ENCODE assay signal across 8 cellular contexts in the genomic region with DNA sequence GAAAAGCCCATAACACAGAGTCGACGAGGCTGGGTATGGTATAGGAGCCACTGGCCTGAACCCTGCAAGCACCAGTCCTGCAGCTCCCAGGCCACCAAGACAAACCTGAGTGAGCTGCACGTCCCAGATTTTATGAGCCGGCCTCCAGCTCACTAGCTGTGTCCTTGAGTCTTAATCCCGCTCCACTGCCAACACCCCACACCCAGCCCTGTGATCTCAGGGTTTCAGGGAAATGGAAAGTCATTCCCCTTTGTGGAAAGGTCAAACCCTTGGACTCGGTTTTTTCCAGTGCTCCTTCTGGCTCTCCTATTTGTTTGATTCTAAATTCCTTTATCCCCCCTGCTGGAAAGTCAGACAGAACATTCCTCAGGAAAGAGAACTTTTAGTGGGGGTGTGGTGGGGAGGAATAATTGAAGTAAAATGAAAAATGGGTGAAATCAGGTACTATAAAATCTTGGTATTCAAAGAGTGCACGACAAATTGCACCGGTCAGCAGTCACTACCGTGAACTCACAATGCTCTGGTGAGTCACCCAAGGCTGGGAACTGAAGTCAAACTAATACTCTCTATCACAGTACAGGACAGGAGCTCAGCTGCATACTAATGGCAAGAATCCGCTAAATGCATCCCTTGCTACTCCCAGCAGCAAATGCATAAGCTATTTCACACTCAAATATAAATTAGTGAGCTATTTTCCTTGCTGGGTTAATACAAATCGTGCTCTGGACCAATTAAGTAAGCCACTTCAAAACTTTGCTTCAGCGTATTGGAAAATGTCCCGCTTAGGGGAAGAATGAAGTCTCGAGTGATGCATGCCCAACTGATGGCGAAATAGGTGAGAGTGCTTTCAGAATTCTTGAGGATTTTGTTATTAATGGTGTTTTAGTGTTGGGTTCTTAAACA. TPM values are rescaled to one million over a fixed set of nuclear protein-coding genes. Genes with fewer than 3 reads are reported as not detected.
DNase-seq lines count a peak whose midpoint lies in the region; ATAC-seq and TF ChIP-seq lines count a peak whose summit lies in the region.
"Had no signal": no experiment of that assay in that cellular context is flagged by ENCODE, and none has a peak within 500 bp of the region (broad histone marks: within the 10 kb centered on the region; RNA-seq: fewer than 3 reads in every experiment).

No MANE protein-coding gene starts in this region.

- no peak overlapping the region for H3K4me3 ChIP-seq in breast epithelium
- H3K4me3 ChIP-seq in lower lobe of right lung = peak overlapping the region; percentile 6
- H3K4me3 ChIP-seq in upper lobe of left lung = no peak overlapping the region

- intact Hi-C loops in breast epithelium (cut with DNase I; ENCODE audit: low total_unique reads) (no loop called here), lower lobe of right lung (cut with DNase I) (no loop called here)

- DNase-seq in M059J (ENCODE audit: low read depth) (peak; percentile 94), breast epithelium (ENCODE audit: low spot score in 2 of 2) (no peak), lower lobe of right lung (no peak), upper lobe of left lung (peak in 1 of 2 donors; percentile 86), Kasumi-1 (lab: John Stamatoyannopoulos, UW) (no peak)
- DNase-seq in stimulated activated effector memory CD8-positive, alpha-beta T cell treated with anti-CD3 and anti-CD28 coated beads, Interleukin-12 subunit alpha, Interleukin-12 subunit beta, amount 100 ng/mL, for 72 hours (ENCODE audit: low spot score in 2 of 2) = no peak
- DNase-seq: NCI-H1092 had no signal

- TF ChIP-seq CTCF in breast epithelium (IDR thresholded peaks at IDR 0.05) = no peak
- TF ChIP-seq CTCF in lower lobe of right lung (IDR thresholded peaks at IDR 0.05) = no peak
- TF ChIP-seq CTCF in upper lobe of left lung (IDR thresholded peaks at IDR 0.05) = no peak

- TF ChIP-seq POLR2A in breast epithelium (IDR thresholded peaks at IDR 0.05) (no peak), upper lobe of left lung (IDR thresholded peaks at IDR 0.05) (peak in 2 of 4 donors; percentile 6 to 54)

- H3K4me1 Mint-ChIP-seq in stimulated activated effector memory CD8-positive, alpha-beta T cell treated with anti-CD3 and anti-CD28 coated beads, Interleukin-12 subunit alpha, Interleukin-12 subunit beta, amount 100 ng/mL, for 72 hours = no peaks in the 10 kb centered on the region

- H3K27me3 ChIP-seq in breast epithelium (no peaks in the 10 kb centered on the region), lower lobe of right lung (ENCODE audit: low read depth) (no peaks in the 10 kb centered on the region), upper lobe of left lung (no peaks in the 10 kb centered on the region)

- H3K27ac ChIP-seq in breast epithelium = peak overlapping the region; percentile 35 to 62
- peak overlapping the region; percentile 78 for H3K27ac ChIP-seq in lower lobe of right lung
- H3K27ac ChIP-seq in upper lobe of left lung = peak overlapping the region; percentile 73 to 89 (median 83)

- no peaks in the 10 kb centered on the region for H3K9me3 Mint-ChIP-seq in stimulated activated effector memory CD8-positive, alpha-beta T cell treated with anti-CD3 and anti-CD28 coated beads, Interleukin-12 subunit alpha, Interleukin-12 subunit beta, amount 100 ng/mL, for 72 hours

- H3K4me1 ChIP-seq in breast epithelium = no peaks in the 10 kb centered on the region
- H3K4me1 ChIP-seq in lower lobe of right lung = peaks cover 49% of the 10 kb centered on the region
- peaks cover 41 to 46% (median 42%) of the 10 kb centered on the region in 4 donors for H3K4me1 ChIP-seq in upper lobe of left lung

- H3K36me3 Mint-ChIP-seq in stimulated activated effector memory CD8-positive, alpha-beta T cell treated with anti-CD3 and anti-CD28 coated beads, Interleukin-12 subunit alpha, Interleukin-12 subunit beta, amount 100 ng/mL, for 72 hours = no peaks in the 10 kb centered on the region

- no peaks in the 10 kb centered on the region for H3K36me3 ChIP-seq in breast epithelium
- no peaks in the 10 kb centered on the region for H3K36me3 ChIP-seq in lower lobe of right lung
- H3K36me3 ChIP-seq in upper lobe of left lung = no peaks in the 10 kb centered on the region

- no peaks in the 10 kb centered on the region for H3K9me3 ChIP-seq in breast epithelium
- H3K9me3 ChIP-seq in lower lobe of right lung = no peaks in the 10 kb centered on the region
- H3K9me3 ChIP-seq in upper lobe of left lung = no peaks in the 10 kb centered on the region

- H3K4me3 Mint-ChIP-seq in stimulated activated effector memory CD8-positive, alpha-beta T cell treated with anti-CD3 and anti-CD28 coated beads, Interleukin-12 subunit alpha, Interleukin-12 subunit beta, amount 100 ng/mL, for 72 hours = no peak overlapping the region

- H3K27ac Mint-ChIP-seq in stimulated activated effector memory CD8-positive, alpha-beta T cell treated with anti-CD3 and anti-CD28 coated beads, Interleukin-12 subunit alpha, Interleukin-12 subunit beta, amount 100 ng/mL, for 72 hours = no peak overlapping the region

- peak in 2 of 4 donors; percentile 32 to 78 for TF ChIP-seq EP300 in upper lobe of left lung (IDR thresholded peaks at IDR 0.05)

- WGBS in upper lobe of left lung, 2 donors = 44 to 51% methylated on average over 15 of the region's 15 CpGs

- peak; percentile 68 to 85 for ATAC-seq in lower lobe of right lung
- ATAC-seq in upper lobe of left lung (ENCODE audit: low FRiP score in 2 of 2) = peak; percentile 81 to 89
- no peak for ATAC-seq in stimulated activated effector memory CD8-positive, alpha-beta T cell treated with anti-CD3 and anti-CD28 coated beads, Interleukin-12 subunit alpha, Interleukin-12 subunit beta, amount 100 ng/mL, for 72 hours
- no peak for ATAC-seq in GM18867 (IDR thresholded peaks at IDR 0.05; ENCODE audit: unreplicated experiment)

RNA-seq across cellular contexts. Expression of a gene that starts 9.0 kb away (rescaled TPM):
- total RNA-seq in M059J (2014; rRNA removed; shearing (Covaris generic)) = 1.2 and 2.9 TPM in 2 replicates
- total RNA-seq in breast epithelium (1 to 10 TPM; 2.3 to 7.5 (median 2.4) TPM), lower lobe of right lung (29.9 TPM), upper lobe of left lung (10 to 100 TPM; 17.5 to 56.6 (median 29.4) TPM)

Comparison
In these comparisons a context has a peak if more than half of its experiments do, and no peak if none do; other contexts are left out.
1. ATAC-seq: peak in lower lobe of right lung (2 of 2) and upper lobe of left lung (2 of 2); none in stimulated activated effector memory CD8-positive, alpha-beta T cell treated with anti-CD3 and anti-CD28 coated beads, Interleukin-12 subunit alpha, Interleukin-12 subunit beta, amount 100 ng/mL, for 72 hours (single experiment) and GM18867 (single experiment).
2. Peak in every context shown above with its lines, with median percentiles within 50 percentile points of each other: H3K27ac ChIP-seq.